Comparison of ENCODE assay signal across 2 cellular contexts in the genomic region with DNA sequence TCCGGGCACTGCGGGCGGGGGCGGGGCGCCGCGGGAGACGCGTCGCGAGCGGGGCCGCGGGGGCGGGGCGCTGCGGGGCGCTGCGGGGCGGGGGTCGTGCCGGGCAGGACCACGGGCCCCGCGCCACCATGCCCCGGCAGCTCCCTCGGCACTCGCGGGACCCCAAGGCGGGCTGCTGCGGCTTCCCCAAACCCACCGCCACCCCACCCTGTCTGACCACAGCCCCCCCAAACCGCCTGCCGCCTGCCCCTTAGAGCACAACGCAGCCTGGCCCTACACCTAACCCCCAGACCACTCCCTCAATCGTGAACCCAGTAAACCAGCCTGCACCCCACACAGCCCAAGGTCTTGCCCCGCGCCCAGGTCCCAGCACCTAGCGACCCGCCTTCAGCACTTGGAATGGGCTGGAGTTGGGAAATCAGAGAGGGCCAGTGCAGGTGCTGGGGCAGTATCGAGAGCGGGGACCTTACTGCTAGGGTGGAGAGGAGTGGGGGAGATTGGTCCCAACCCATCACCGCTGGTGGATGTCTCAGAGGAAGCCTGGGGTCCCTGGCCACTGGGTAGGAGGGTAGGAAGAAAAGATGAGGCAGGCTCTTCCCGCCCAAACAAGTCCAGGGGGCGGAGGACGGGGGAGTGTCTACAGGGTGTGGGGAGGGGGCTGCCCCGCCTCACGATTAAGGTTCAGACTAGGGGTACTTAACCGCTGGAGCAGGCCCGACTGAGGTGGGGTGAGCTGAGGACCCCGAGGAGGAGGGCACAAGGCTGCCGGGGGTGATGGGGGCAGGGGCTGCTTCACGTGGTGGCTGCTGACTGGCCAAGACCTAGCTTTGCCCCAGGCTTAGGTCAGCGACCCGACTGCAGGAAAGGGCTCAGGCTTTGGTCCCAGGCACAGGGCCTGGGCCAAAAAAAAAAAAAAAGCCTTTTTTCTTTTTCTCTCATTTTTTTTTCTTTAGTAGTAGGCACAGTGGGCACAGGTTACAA.
TF ChIP-seq lines count a peak whose summit lies in the region.

No MANE protein-coding gene starts in this region.

TF ChIP-seq in SK-N-SH, 30 proteins besides CTCF, POLR2A, EP300 and RAD21:
- TF ChIP-seq, protein P1, sequence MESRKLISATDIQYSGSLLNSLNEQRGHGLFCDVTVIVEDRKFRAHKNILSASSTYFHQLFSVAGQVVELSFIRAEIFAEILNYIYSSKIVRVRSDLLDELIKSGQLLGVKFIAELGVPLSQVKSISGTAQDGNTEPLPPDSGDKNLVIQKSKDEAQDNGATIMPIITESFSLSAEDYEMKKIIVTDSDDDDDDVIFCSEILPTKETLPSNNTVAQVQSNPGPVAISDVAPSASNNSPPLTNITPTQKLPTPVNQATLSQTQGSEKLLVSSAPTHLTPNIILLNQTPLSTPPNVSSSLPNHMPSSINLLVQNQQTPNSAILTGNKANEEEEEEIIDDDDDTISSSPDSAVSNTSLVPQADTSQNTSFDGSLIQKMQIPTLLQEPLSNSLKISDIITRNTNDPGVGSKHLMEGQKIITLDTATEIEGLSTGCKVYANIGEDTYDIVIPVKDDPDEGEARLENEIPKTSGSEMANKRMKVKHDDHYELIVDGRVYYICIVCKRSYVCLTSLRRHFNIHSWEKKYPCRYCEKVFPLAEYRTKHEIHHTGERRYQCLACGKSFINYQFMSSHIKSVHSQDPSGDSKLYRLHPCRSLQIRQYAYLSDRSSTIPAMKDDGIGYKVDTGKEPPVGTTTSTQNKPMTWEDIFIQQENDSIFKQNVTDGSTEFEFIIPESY (IDR thresholded peaks at IDR 0.05; ENCODE audit: borderline replicate concordance, low read depth) = no peak
- TF ChIP-seq GATA2 (CRISPR knock-in tag; IDR thresholded peaks at IDR 0.05) = no peak
- TF ChIP-seq GABPA (IDR thresholded peaks at IDR 0.05; ENCODE audit: low read depth) = no peak
- TF ChIP-seq FOSL2 (IDR thresholded peaks at IDR 0.05; ENCODE audit: borderline replicate concordance, low read depth) = no peak
- TF ChIP-seq NFIC (IDR thresholded peaks at IDR 0.05; ENCODE audit: borderline replicate concordance) = no peak
- TF ChIP-seq MXI1 (IDR thresholded peaks at IDR 0.05; ENCODE audit: low read depth, low read length) = no peak; the same call in 1 of the 2 replicates
- TF ChIP-seq FOXJ3 (CRISPR knock-in tag; IDR thresholded peaks at IDR 0.05) = no peak
- TF ChIP-seq SIN3A (IDR thresholded peaks at IDR 0.05; ENCODE audit: borderline replicate concordance, low read depth, low read length) = no peak
- no peak for TF ChIP-seq TCF12 (IDR thresholded peaks at IDR 0.05)
- TF ChIP-seq FOXM1 (IDR thresholded peaks at IDR 0.05; ENCODE audit: low read depth) = no peak
- TF ChIP-seq, protein P2, sequence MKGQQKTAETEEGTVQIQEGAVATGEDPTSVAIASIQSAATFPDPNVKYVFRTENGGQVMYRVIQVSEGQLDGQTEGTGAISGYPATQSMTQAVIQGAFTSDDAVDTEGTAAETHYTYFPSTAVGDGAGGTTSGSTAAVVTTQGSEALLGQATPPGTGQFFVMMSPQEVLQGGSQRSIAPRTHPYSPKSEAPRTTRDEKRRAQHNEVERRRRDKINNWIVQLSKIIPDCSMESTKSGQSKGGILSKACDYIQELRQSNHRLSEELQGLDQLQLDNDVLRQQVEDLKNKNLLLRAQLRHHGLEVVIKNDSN (IDR thresholded peaks at IDR 0.05; ENCODE audit: borderline replicate concordance, low read depth) = no peak
- TF ChIP-seq, protein P3, sequence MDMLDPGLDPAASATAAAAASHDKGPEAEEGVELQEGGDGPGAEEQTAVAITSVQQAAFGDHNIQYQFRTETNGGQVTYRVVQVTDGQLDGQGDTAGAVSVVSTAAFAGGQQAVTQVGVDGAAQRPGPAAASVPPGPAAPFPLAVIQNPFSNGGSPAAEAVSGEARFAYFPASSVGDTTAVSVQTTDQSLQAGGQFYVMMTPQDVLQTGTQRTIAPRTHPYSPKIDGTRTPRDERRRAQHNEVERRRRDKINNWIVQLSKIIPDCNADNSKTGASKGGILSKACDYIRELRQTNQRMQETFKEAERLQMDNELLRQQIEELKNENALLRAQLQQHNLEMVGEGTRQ (IDR thresholded peaks at IDR 0.05; ENCODE audit: borderline replicate concordance, low read depth, low read length) = no peak
- no peak for TF ChIP-seq SMC3 (IDR thresholded peaks at IDR 0.05; ENCODE audit: low read depth, low read length)

TF ChIP-seq in endothelial cell of umbilical vein, 7 proteins besides CTCF, POLR2A, EP300 and RAD21:
- TF ChIP-seq JUN (IDR thresholded peaks at IDR 0.05; ENCODE audit: borderline replicate concordance, insufficient read depth, insufficient read length, low read depth) = no peak
- TF ChIP-seq, protein P4, sequence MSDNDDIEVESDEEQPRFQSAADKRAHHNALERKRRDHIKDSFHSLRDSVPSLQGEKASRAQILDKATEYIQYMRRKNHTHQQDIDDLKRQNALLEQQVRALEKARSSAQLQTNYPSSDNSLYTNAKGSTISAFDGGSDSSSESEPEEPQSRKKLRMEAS (IDR thresholded peaks at IDR 0.05; ENCODE audit: insufficient read depth, insufficient read length) = no peak
- no peak for TF ChIP-seq POLR2AphosphoS5 (IDR thresholded peaks at IDR 0.05; ENCODE audit: insufficient read depth, low read depth, low read length)
TF ChIP-seq in endothelial cell of umbilical vein: peak in this region for 0.
